ENCODE assay signal across 2 cellular contexts in genomic region chr13:44819245-44819644, GRCh38.
TF ChIP-seq lines count a peak whose summit lies in the region.

No MANE protein-coding gene starts in this region.

TF ChIP-seq in HCT116, 20 proteins besides CTCF, POLR2A, EP300 and RAD21 (continued from another document):
- TF ChIP-seq REST (IDR thresholded peaks at IDR 0.05; ENCODE audit: low read depth) = no peak
- no peak for TF ChIP-seq EZH2 (IDR thresholded peaks at IDR 0.05)
- TF ChIP-seq ZBTB33 (IDR thresholded peaks at IDR 0.05; ENCODE audit: extremely low read depth, insufficient replicate concordance, low read length) = no peak
- no peak for TF ChIP-seq ELF1 (IDR thresholded peaks at IDR 0.05; ENCODE audit: borderline replicate concordance, low read depth)
- TF ChIP-seq CEBPB (IDR thresholded peaks at IDR 0.05; ENCODE audit: low read depth) = 0 out of 2 replicates have a peak, but pooled peaks have one; percentile 36

TF ChIP-seq in SK-N-SH treated with all-trans-retinoic acid at 6 μM for 48 hours, 23 proteins besides CTCF, POLR2A, EP300 and RAD21 (continued from another document):
- no peak for TF ChIP-seq PATZ1 (CRISPR knock-in tag; IDR thresholded peaks at IDR 0.05; ENCODE audit: borderline replicate concordance)
- TF ChIP-seq ZNF70 (CRISPR knock-in tag; IDR thresholded peaks at IDR 0.05) = no peak
- TF ChIP-seq ZFP30 (CRISPR knock-in tag; IDR thresholded peaks at IDR 0.05) = no peak
- TF ChIP-seq TOX (CRISPR knock-in tag; IDR thresholded peaks at IDR 0.05; ENCODE audit: borderline replicate concordance) = no peak
- no peak for TF ChIP-seq ZNF8 (CRISPR knock-in tag; IDR thresholded peaks at IDR 0.05)
